Comparison of ENCODE assay signal across 2 cellular contexts in the genomic region with DNA sequence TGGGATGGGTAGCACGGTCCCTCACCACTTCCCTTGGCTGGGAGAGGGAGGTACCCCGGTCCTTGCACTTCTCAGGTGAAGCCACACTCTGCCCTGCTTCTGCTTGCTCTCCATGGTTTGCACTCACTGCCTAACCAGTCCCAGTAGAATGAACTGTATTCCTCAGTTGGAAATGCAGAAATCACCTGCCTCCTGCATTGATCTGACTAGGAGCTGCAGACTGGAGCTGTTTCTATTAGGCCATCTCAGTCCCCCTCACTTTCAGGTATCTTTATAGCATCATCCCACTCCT.
TF ChIP-seq lines count a peak whose summit lies in the region.

No MANE protein-coding gene starts in this region.

TF ChIP-seq in GM23338, 12 proteins besides CTCF, POLR2A, EP300 and RAD21 (continues in another document):
- TF ChIP-seq, protein P1, sequence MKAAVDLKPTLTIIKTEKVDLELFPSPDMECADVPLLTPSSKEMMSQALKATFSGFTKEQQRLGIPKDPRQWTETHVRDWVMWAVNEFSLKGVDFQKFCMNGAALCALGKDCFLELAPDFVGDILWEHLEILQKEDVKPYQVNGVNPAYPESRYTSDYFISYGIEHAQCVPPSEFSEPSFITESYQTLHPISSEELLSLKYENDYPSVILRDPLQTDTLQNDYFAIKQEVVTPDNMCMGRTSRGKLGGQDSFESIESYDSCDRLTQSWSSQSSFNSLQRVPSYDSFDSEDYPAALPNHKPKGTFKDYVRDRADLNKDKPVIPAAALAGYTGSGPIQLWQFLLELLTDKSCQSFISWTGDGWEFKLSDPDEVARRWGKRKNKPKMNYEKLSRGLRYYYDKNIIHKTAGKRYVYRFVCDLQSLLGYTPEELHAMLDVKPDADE (IDR thresholded peaks at IDR 0.05): no peak
- TF ChIP-seq POLR2AphosphoS5 (IDR thresholded peaks at IDR 0.05; ENCODE audit: low read depth) (no peak), JUNB (IDR thresholded peaks at IDR 0.05; ENCODE audit: unreplicated experiment) (no peak), ZNF331 (CRISPR knock-in tag; IDR thresholded peaks at IDR 0.05; ENCODE audit: low read depth) (no peak), ZNF114 (CRISPR knock-in tag; IDR thresholded peaks at IDR 0.05) (no peak), STAT1 (IDR thresholded peaks at IDR 0.05; ENCODE audit: unreplicated experiment) (no peak), EZH2phosphoT487 (IDR thresholded peaks at IDR 0.05; ENCODE audit: unreplicated experiment) (no peak), NANOG (IDR thresholded peaks at IDR 0.05; ENCODE audit: borderline replicate concordance) (no peak), EZH2 (IDR thresholded peaks at IDR 0.05; ENCODE audit: low read depth, unreplicated experiment) (no peak), CREB1 (CRISPR knock-in tag; IDR thresholded peaks at IDR 0.05; ENCODE audit: low read depth) (no peak)
- TF ChIP-seq, protein P2, sequence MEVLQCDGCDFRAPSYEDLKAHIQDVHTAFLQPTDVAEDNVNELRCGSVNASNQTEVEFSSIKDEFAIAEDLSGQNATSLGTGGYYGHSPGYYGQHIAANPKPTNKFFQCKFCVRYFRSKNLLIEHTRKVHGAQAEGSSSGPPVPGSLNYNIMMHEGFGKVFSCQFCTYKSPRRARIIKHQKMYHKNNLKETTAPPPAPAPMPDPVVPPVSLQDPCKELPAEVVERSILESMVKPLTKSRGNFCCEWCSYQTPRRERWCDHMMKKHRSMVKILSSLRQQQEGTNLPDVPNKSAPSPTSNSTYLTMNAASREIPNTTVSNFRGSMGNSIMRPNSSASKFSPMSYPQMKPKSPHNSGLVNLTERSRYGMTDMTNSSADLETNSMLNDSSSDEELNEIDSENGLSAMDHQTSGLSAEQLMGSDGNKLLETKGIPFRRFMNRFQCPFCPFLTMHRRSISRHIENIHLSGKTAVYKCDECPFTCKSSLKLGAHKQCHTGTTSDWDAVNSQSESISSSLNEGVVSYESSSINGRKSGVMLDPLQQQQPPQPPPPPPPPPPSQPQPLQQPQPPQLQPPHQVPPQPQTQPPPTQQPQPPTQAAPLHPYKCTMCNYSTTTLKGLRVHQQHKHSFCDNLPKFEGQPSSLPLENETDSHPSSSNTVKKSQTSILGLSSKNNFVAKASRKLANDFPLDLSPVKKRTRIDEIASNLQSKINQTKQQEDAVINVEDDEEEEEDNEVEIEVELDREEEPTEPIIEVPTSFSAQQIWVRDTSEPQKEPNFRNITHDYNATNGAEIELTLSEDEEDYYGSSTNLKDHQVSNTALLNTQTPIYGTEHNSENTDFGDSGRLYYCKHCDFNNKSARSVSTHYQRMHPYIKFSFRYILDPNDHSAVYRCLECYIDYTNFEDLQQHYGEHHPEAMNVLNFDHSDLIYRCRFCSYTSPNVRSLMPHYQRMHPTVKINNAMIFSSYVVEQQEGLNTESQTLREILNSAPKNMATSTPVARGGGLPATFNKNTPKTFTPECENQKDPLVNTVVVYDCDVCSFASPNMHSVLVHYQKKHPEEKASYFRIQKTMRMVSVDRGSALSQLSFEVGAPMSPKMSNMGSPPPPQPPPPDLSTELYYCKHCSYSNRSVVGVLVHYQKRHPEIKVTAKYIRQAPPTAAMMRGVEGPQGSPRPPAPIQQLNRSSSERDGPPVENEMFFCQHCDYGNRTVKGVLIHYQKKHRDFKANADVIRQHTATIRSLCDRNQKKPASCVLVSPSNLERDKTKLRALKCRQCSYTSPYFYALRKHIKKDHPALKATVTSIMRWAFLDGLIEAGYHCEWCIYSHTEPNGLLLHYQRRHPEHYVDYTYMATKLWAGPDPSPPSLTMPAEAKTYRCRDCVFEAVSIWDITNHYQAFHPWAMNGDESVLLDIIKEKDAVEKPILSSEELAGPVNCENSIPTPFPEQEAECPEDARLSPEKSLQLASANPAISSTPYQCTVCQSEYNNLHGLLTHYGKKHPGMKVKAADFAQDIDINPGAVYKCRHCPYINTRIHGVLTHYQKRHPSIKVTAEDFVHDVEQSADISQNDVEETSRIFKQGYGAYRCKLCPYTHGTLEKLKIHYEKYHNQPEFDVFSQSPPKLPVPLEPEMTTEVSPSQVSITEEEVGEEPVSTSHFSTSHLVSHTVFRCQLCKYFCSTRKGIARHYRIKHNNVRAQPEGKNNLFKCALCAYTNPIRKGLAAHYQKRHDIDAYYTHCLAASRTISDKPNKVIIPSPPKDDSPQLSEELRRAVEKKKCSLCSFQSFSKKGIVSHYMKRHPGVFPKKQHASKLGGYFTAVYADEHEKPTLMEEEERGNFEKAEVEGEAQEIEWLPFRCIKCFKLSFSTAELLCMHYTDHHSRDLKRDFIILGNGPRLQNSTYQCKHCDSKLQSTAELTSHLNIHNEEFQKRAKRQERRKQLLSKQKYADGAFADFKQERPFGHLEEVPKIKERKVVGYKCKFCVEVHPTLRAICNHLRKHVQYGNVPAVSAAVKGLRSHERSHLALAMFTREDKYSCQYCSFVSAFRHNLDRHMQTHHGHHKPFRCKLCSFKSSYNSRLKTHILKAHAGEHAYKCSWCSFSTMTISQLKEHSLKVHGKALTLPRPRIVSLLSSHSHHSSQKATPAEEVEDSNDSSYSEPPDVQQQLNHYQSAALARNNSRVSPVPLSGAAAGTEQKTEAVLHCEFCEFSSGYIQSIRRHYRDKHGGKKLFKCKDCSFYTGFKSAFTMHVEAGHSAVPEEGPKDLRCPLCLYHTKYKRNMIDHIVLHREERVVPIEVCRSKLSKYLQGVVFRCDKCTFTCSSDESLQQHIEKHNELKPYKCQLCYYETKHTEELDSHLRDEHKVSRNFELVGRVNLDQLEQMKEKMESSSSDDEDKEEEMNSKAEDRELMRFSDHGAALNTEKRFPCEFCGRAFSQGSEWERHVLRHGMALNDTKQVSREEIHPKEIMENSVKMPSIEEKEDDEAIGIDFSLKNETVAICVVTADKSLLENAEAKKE (CRISPR knock-in tag; IDR thresholded peaks at IDR 0.05): no peak

TF ChIP-seq in H1, 55 proteins besides CTCF, POLR2A, EP300 and RAD21 (continued from another document):
- TF ChIP-seq SIN3A (conservative IDR thresholded peaks at IDR 0.05 in 1 of 2, IDR thresholded peaks at IDR 0.05 in 1 of 2; ENCODE audit: low read depth in 1 of 2, low read length in 2 of 2): no peak
- TF ChIP-seq, protein P3, sequence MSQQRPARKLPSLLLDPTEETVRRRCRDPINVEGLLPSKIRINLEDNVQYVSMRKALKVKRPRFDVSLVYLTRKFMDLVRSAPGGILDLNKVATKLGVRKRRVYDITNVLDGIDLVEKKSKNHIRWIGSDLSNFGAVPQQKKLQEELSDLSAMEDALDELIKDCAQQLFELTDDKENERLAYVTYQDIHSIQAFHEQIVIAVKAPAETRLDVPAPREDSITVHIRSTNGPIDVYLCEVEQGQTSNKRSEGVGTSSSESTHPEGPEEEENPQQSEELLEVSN (IDR thresholded peaks at IDR 0.05): no peak
- no peak for TF ChIP-seq EGR1 (IDR thresholded peaks at IDR 0.05; ENCODE audit: borderline replicate concordance, low read depth, low read length)
